ENCODE assay signal across 8 cellular contexts in genomic region chr17:58112970-58113631, GRCh38. TPM values are rescaled to one million over a fixed set of nuclear protein-coding genes. Genes with fewer than 3 reads are reported as not detected.
A peak's percentile ranks its signal among the peaks of the same experiment; 100 is the strongest.
DNase-seq lines count a peak whose midpoint lies in the region; ATAC-seq and TF ChIP-seq lines count a peak whose summit lies in the region.

No MANE protein-coding gene starts in this region.

- no peak overlapping the region for H3K27ac ChIP-seq in sigmoid colon

- intact Hi-C loops in left ventricle myocardium superior (cut with micrococcal nuclease): loop anchor here (10.0 kb wide), 2 partner anchors 108 to 258 kb away; partner anchors contain the start of genes MRPS23 and SRSF1
- intact Hi-C loops in sigmoid colon (cut with DNase I): loop anchor here (2.0 to 10.0 kb wide), 3 partner anchors 106 to 978 kb away; partner anchors contain the start of gene SRSF1

- WGBS in sigmoid colon, 2 donors: 30 to 34% methylated on average over 17 of the region's 17 CpGs

- H3K36me3 ChIP-seq in sigmoid colon: no peaks in the 10 kb centered on the region

- H3K4me3 ChIP-seq in sigmoid colon: no peak overlapping the region

- TF ChIP-seq POLR2A in sigmoid colon (IDR thresholded peaks at IDR 0.05) (no peak), GM18505 (IDR thresholded peaks at IDR 0.05; ENCODE audit: borderline replicate concordance, extremely low read depth, insufficient read depth, insufficient read length) (no peak)

- peak; percentile 87 for ATAC-seq in left ventricle myocardium superior
- ATAC-seq in HG03432 (IDR thresholded peaks at IDR 0.05; ENCODE audit: unreplicated experiment): no peak
- ATAC-seq in GM18505 (IDR thresholded peaks at IDR 0.05; ENCODE audit: unreplicated experiment): no peak

- no peaks in the 10 kb centered on the region for H3K4me1 ChIP-seq in sigmoid colon

- TF ChIP-seq CTCF in GM12872 (IDR thresholded peaks at IDR 0.05; ENCODE audit: insufficient read depth, low read depth, low read length) (peak; percentile 96), sigmoid colon (IDR thresholded peaks at IDR 0.05) (peak; percentile 93 to 96 (median 94))

- no peak for TF ChIP-seq EP300 in sigmoid colon (IDR thresholded peaks at IDR 0.05)

- DNase-seq in NCI-H1694 (lab: John Stamatoyannopoulos, UW) (peak; percentile 87), T-helper 1 cell (peak; percentile 51 to 82 (median 64)), amniotic epithelial cell (ENCODE audit: low read depth) (peak; percentile 50), left ventricle myocardium superior (peak; percentile 80), sigmoid colon (peak; percentile 85)

- no peaks in the 10 kb centered on the region for H3K9me3 ChIP-seq in sigmoid colon

- H3K27me3 ChIP-seq in sigmoid colon: no peaks in the 10 kb centered on the region

RNA-seq across cellular contexts. Expression of gene DYNLL2, which starts 29.9 kb away (rescaled TPM):
- 80.5 TPM for total RNA-seq in left ventricle myocardium superior
- 10 to 100 TPM; 19.4 to 28.9 (median 22.8) TPM for total RNA-seq in sigmoid colon
- polyA plus RNA-seq in sigmoid colon: 10 to 100 TPM; 26.4 to 44.9 (median 32.1) TPM

RNA-seq across cellular contexts. Expression of gene OR4D1, which starts 35.1 kb away (rescaled TPM):
- total RNA-seq in left ventricle myocardium superior: not detected
- not detected for total RNA-seq in sigmoid colon
- under 1 TPM in 1 of 3 donors, not detected in 2; 0.07 TPM for polyA plus RNA-seq in sigmoid colon

RNA-seq across cellular contexts. Expression of gene OR4D2, which starts 53.7 kb away (rescaled TPM):
- total RNA-seq in left ventricle myocardium superior: not detected
- total RNA-seq in sigmoid colon: not detected
- polyA plus RNA-seq in sigmoid colon: not detected
